In the genomic region with DNA sequence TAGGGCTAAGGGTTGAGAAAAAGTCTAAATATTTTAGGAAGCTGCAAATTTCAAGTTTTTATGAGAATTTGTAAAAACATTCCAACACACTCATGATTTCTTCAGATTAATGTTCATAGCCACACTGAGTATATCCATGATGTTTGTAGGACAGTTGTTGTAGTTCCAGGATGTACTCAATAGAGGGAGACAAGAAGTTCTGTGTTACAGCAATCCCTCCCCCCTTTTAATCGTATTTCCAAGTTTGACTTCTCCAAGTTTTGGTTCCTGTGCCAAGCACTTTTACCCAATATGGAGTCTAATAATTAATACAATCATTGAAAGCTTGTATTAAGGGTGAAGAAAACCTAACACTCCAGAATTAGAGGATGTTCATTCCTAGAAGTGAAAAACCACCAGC, we compare ENCODE assay signal across 10 cellular contexts.
DNase-seq lines count a peak whose midpoint lies in the region; ATAC-seq and TF ChIP-seq lines count a peak whose summit lies in the region.
"Had no signal": no experiment of that assay in that cellular context is flagged by ENCODE, and none has a peak within 500 bp of the region (broad histone marks: within the 10 kb centered on the region; RNA-seq: fewer than 3 reads in every experiment).

No MANE protein-coding gene starts in this region.

- CTCF ChIA-PET in RWPE1 (lab: Yijun Ruan, JAX): interaction anchor here (0.7 kb wide), 1 partner anchor 47 kb away, joined by 3 read pairs; no protein-coding TSS in a partner anchor

- no peak overlapping the region for H4K91ac ChIP-seq in neuronal stem cell (ENCODE audit: low read depth, low read length, poor library complexity)

- DNase-seq in AML-193 (lab: John Stamatoyannopoulos, UW) (peak; percentile 16 to 37), H7 (peak; percentile 29), RWPE1 (ENCODE audit: low spot score) (peak; percentile 9), foreskin keratinocyte (peak in 1 of 2 donors; percentile 13), neuronal stem cell (ENCODE audit: low spot score) (no peak), DMS79 (lab: John Stamatoyannopoulos, UW) (no peak), immature natural killer cell (no peak)
- DNase-seq: activated gamma-delta T cell had no signal

- POLR2A ChIA-PET in RWPE1 (lab: Yijun Ruan, JAX; ENCODE audit: low non-redundant PET): no interaction called here

- WGBS in neuronal stem cell (ENCODE audit: extremely low coverage in 2 of 2, insufficient read length in 2 of 2, insufficient replicate concordance in 1 of 2), 2 donors: no CpG with 5 or more reads among the region's 1 CpG

- H3K4me3 ChIP-seq in H7 (ENCODE audit: insufficient read depth, low read depth, low read length): no peak overlapping the region
- H3K4me3 ChIP-seq in neuronal stem cell (ENCODE audit: low read length in 2 of 2): no peak overlapping the region

- H4K8ac ChIP-seq in neuronal stem cell (ENCODE audit: low read depth, low read length): no peak overlapping the region

- H3K27me3 Mint-ChIP-seq in immature natural killer cell (ENCODE audit: low read depth in 3 of 3): peaks cover 0 to 2% (median 0%) of the 10 kb centered on the region in 3 donors

- H3K4ac ChIP-seq in neuronal stem cell (ENCODE audit: low read length): no peak overlapping the region

- no peak overlapping the region for H3K9ac ChIP-seq in neuronal stem cell (ENCODE audit: low read depth, low read length, poor library complexity)
- H3K9ac ChIP-seq: KMS-11 had no signal

- no peak overlapping the region for H3K18ac ChIP-seq in neuronal stem cell (ENCODE audit: low read length)

- no peak overlapping the region for H3K4me2 ChIP-seq in neuronal stem cell (ENCODE audit: insufficient read depth, low read length, poor library complexity, severe bottlenecking)
- H3K4me2 ChIP-seq: KMS-11 had no signal

- TF ChIP-seq CTCF in RWPE1 (conservative IDR thresholded peaks at IDR 0.05; ENCODE audit: low read depth) (no peak), foreskin keratinocyte (conservative IDR thresholded peaks at IDR 0.05) (peak; percentile 59)

- H3K79me1 ChIP-seq in neuronal stem cell (ENCODE audit: low read depth, low read length): no peaks in the 10 kb centered on the region

- no peak overlapping the region for H3K23ac ChIP-seq in neuronal stem cell (ENCODE audit: low read depth, low read length, poor library complexity)

- H3K27ac Mint-ChIP-seq in immature natural killer cell: no peak overlapping the region

- no peak overlapping the region for H2AK5ac ChIP-seq in neuronal stem cell (ENCODE audit: low read depth, low read length)

- H3K27ac ChIP-seq in RWPE1 (no peak overlapping the region), foreskin keratinocyte (no peak overlapping the region), neuronal stem cell (replicated peaks; ENCODE audit: low read length) (no peak overlapping the region)
- H3K27ac ChIP-seq: KMS-11 had no signal

- H3K36me3 Mint-ChIP-seq in immature natural killer cell: no peaks in the 10 kb centered on the region

- H2AFZ ChIP-seq in neuronal stem cell (ENCODE audit: low read length): no peak overlapping the region

- H2BK5ac ChIP-seq in neuronal stem cell (ENCODE audit: low read length): no peak overlapping the region

- no peak overlapping the region for H3K4me3 Mint-ChIP-seq in immature natural killer cell

- H2BK120ac ChIP-seq in neuronal stem cell (ENCODE audit: low read depth, low read length): no peak overlapping the region

- no peaks in the 10 kb centered on the region for H3K27me3 ChIP-seq in H7 (ENCODE audit: control insufficient read depth, insufficient read depth, low read length)
- H3K27me3 ChIP-seq in foreskin keratinocyte: no peaks in the 10 kb centered on the region
- no peaks in the 10 kb centered on the region for H3K27me3 ChIP-seq in neuronal stem cell (ENCODE audit: control insufficient read depth in 3 of 3, insufficient read depth in 3 of 3, low read depth in 1 of 3, low read length in 3 of 3)

- H3K36me3 ChIP-seq in H7 (replicated peaks; ENCODE audit: control insufficient read depth, insufficient read depth, low read length) (no peaks in the 10 kb centered on the region), neuronal stem cell (replicated peaks in 1 of 2; ENCODE audit: control insufficient read depth in 2 of 2, insufficient read depth in 2 of 2, low read length in 2 of 2) (peaks cover 0 to 2% of the 10 kb centered on the region in 2 donors)

- no peak overlapping the region for H3K14ac ChIP-seq in neuronal stem cell (ENCODE audit: low read length)

- H3K9me3 Mint-ChIP-seq in immature natural killer cell: peaks cover 0 to 10% (median 0%) of the 10 kb centered on the region in 6 donors

- H3K4me1 ChIP-seq in foreskin keratinocyte (no peaks in the 10 kb centered on the region), neuronal stem cell (ENCODE audit: control insufficient read depth in 2 of 2, insufficient read depth in 1 of 2, low read depth in 1 of 2, low read length in 2 of 2) (peaks cover 13% of the 10 kb centered on the region in 2 donors)

- H2BK15ac ChIP-seq in neuronal stem cell (ENCODE audit: low read length): no peak overlapping the region

- peak; percentile 55 for ATAC-seq in foreskin keratinocyte
- ATAC-seq in GM18505 (IDR thresholded peaks at IDR 0.05; ENCODE audit: unreplicated experiment): no peak

- no peaks in the 10 kb centered on the region for H3K4me1 Mint-ChIP-seq in immature natural killer cell

- no peak overlapping the region for H2BK12ac ChIP-seq in neuronal stem cell (ENCODE audit: low read length)

- TF ChIP-seq POLR2A in GM18505 (IDR thresholded peaks at IDR 0.05; ENCODE audit: borderline replicate concordance, extremely low read depth, insufficient read depth, insufficient read length): no peak

- H3K9me3 ChIP-seq in neuronal stem cell (replicated peaks in 1 of 2; ENCODE audit: control insufficient read depth in 2 of 2, insufficient read depth in 1 of 2, low read depth in 1 of 2, low read length in 2 of 2): no peaks in the 10 kb centered on the region

Comparison
In these comparisons a context has a peak if more than half of its experiments do, and no peak if none do; other contexts are left out.
1. DNase-seq: peak in AML-193 (2 of 2), H7 (single experiment) and RWPE1 (single experiment); none in neuronal stem cell (single experiment), DMS79 (single experiment) and immature natural killer cell (0 of 3).